Comparison of ENCODE assay signal across 17 cellular contexts in genomic region chr2:121155502-121156056, GRCh38.
DNase-seq lines count a peak whose midpoint lies in the region; ATAC-seq, FAIRE-seq and TF ChIP-seq lines count a peak whose summit lies in the region.
"Had no signal": no experiment of that assay in that cellular context is flagged by ENCODE, and none has a peak within 500 bp of the region (broad histone marks: within the 10 kb centered on the region; RNA-seq: fewer than 3 reads in every experiment).

No MANE protein-coding gene starts in this region.

- dilution Hi-C loops in keratinocyte (cut with MboI; ENCODE audit: extremely low pct_ligation_motif_present, low sequenced_read_pairs), result no loop called here

- H3K4me3 Mint-ChIP-seq in endothelial cell (ENCODE audit: unreplicated experiment), result no peak overlapping the region
- H3K4me3 Mint-ChIP-seq: WTC11 had no signal

- no peak overlapping the region for H3K27ac Mint-ChIP-seq in endothelial cell (ENCODE audit: unreplicated experiment)
- H3K27ac Mint-ChIP-seq: activated naive CD4-positive, alpha-beta T cell treated with anti-CD3 and anti-CD28 coated beads, Interleukin-2, amount 50 U/mL, for 72 hours; WTC11 had no signal

- peak; percentile 73 for DNase-seq in NCI-H2107 treated with DMSO at 0.1 percent for 48 hours (lab: John Stamatoyannopoulos, UW; ENCODE audit: unreplicated experiment)
- DNase-seq in NCI-H2107 (lab: John Stamatoyannopoulos, UW), result no peak
- DNase-seq in NCI-H774 (lab: John Stamatoyannopoulos, UW), result peak; percentile 83
- DNase-seq in keratinocyte (ENCODE audit: low read depth, low spot score), result no peak
- DNase-seq in thyroid gland, result peak; percentile 78 to 84
- DNase-seq in endothelial cell (ENCODE audit: low spot score), result no peak
- no peak for DNase-seq in frontal cortex (ENCODE audit: low spot score in 2 of 2)
- DNase-seq: activated CD8-positive, alpha-beta memory T cell treated with anti-CD3 and anti-CD28 coated beads, Interleukin-2, amount 50 U/mL, for 4 hours; heart left ventricle; MV-4-11; spleen had no signal

- H3K27me3 ChIP-seq in keratinocyte (ENCODE audit: control insufficient read depth, extremely low read depth, insufficient read depth, low read length) (no peaks in the 10 kb centered on the region), thyroid gland (no peaks in the 10 kb centered on the region)
- H3K27me3 ChIP-seq: heart left ventricle, neutrophil, spleen had no signal

- 44 to 70% methylated on average over 7 to 10 of the region's 11 CpGs for WGBS in thyroid gland, 2 donors

- H4K20me1 ChIP-seq in keratinocyte (ENCODE audit: control insufficient read depth, extremely low read depth, insufficient read depth, low read length), result no peaks in the 10 kb centered on the region

- H3K36me3 Mint-ChIP-seq in endothelial cell (ENCODE audit: low read depth, unreplicated experiment), result peaks cover 6% of the 10 kb centered on the region
- H3K36me3 Mint-ChIP-seq: activated naive CD4-positive, alpha-beta T cell treated with anti-CD3 and anti-CD28 coated beads, Interleukin-2, amount 50 U/mL, for 72 hours had no signal

- H3K79me2 ChIP-seq in keratinocyte (ENCODE audit: control insufficient read depth, insufficient read depth, low read length), result no peaks in the 10 kb centered on the region

- ATAC-seq in GM21737 (IDR thresholded peaks at IDR 0.05; ENCODE audit: unreplicated experiment), result no peak
- ATAC-seq: activated naive CD4-positive, alpha-beta T cell treated with anti-CD3 and anti-CD28 coated beads, Interleukin-2, amount 50 U/mL, for 72 hours; WTC11 had no signal

- H3K9me1 ChIP-seq in keratinocyte (ENCODE audit: control insufficient read depth, extremely low read depth, insufficient read depth, low read length), result no peaks in the 10 kb centered on the region

- no peaks in the 10 kb centered on the region for H3K36me3 ChIP-seq in keratinocyte (ENCODE audit: control insufficient read depth in 2 of 2, extremely low read depth in 1 of 2, insufficient read depth in 2 of 2, low read length in 2 of 2)
- no peaks in the 10 kb centered on the region for H3K36me3 ChIP-seq in thyroid gland
- H3K36me3 ChIP-seq: heart left ventricle, neutrophil, spleen had no signal

- no peak for TF ChIP-seq POLR2A in thyroid gland (IDR thresholded peaks at IDR 0.05)

- H3K9me3 Mint-ChIP-seq in endothelial cell (ENCODE audit: unreplicated experiment), result peaks cover 5% of the 10 kb centered on the region

- H3K9me3 ChIP-seq in keratinocyte (ENCODE audit: control insufficient read depth, low read depth, low read length) (peaks cover 4% of the 10 kb centered on the region), thyroid gland (no peaks in the 10 kb centered on the region)
- H3K9me3 ChIP-seq: neutrophil had no signal

- intact Hi-C loops in thyroid gland (cut with DNase I), result no loop called here

- H3K9ac ChIP-seq in keratinocyte (ENCODE audit: control insufficient read depth, extremely low read depth, insufficient read depth, low read length), result no peak overlapping the region

- H3K4me3 ChIP-seq in keratinocyte (ENCODE audit: control insufficient read depth in 2 of 3, extremely low read depth in 1 of 3, insufficient read depth in 2 of 3, low read depth in 1 of 3, low read length in 3 of 3), result no peak overlapping the region
- no peak overlapping the region for H3K4me3 ChIP-seq in thyroid gland (replicated peaks in 1 of 3)
- H3K4me3 ChIP-seq: heart left ventricle, spleen had no signal

- no peak overlapping the region for H3K4me2 ChIP-seq in keratinocyte (ENCODE audit: control insufficient read depth, extremely low read depth, insufficient read depth, low read depth, low read length)

- peaks cover 5% of the 10 kb centered on the region for H3K27me3 Mint-ChIP-seq in endothelial cell (ENCODE audit: unreplicated experiment)

- H3K4me1 Mint-ChIP-seq in endothelial cell (ENCODE audit: unreplicated experiment), result no peaks in the 10 kb centered on the region
- H3K4me1 Mint-ChIP-seq: WTC11 had no signal

- H3K4me1 ChIP-seq in keratinocyte (ENCODE audit: control insufficient read depth, extremely low read depth, insufficient read depth, low read length) (peaks cover 11% of the 10 kb centered on the region), thyroid gland (peaks cover 4 to 12% of the 10 kb centered on the region in 2 donors)
- H3K4me1 ChIP-seq: heart left ventricle, spleen had no signal

- peak overlapping the region; percentile 75 for H2AFZ ChIP-seq in keratinocyte (ENCODE audit: control insufficient read depth, low read length)

- no peak for TF ChIP-seq CTCF in keratinocyte (optimal IDR thresholded peaks at IDR 0.05 in 1 of 3, IDR thresholded peaks at IDR 0.05 in 1 of 3, conservative IDR thresholded peaks at IDR 0.05 in 1 of 3; ENCODE audit: extremely low read depth in 1 of 3, insufficient read depth in 2 of 3, low read length in 3 of 3)
- no peak for TF ChIP-seq CTCF in thyroid gland (IDR thresholded peaks at IDR 0.05)
- TF ChIP-seq CTCF in endothelial cell (IDR thresholded peaks at IDR 0.05; ENCODE audit: unreplicated experiment), result no peak

- H3K27ac ChIP-seq in keratinocyte (ENCODE audit: control insufficient read depth, insufficient read depth, low read length) (no peak overlapping the region), thyroid gland (peak overlapping the region in 1 of 3 donors; percentile 42)
- H3K27ac ChIP-seq: heart left ventricle, neutrophil, spleen had no signal

- FAIRE-seq in keratinocyte (lab: Jason Lieb, UNC) (no peak), frontal cortex (lab: Jason Lieb, UNC) (no peak)
- FAIRE-seq: A204.1, H1 had no signal

Comparison
In these comparisons a context has a peak if more than half of its experiments do, and no peak if none do; other contexts are left out.
1. DNase-seq: peak in NCI-H2107 treated with DMSO at 0.1 percent for 48 hours (single experiment), NCI-H774 (single experiment) and thyroid gland (2 of 2); none in NCI-H2107 (single experiment), keratinocyte (single experiment), endothelial cell (single experiment) and frontal cortex (0 of 2).